ENCODE assay signal across 23 cellular contexts in the genomic region with DNA sequence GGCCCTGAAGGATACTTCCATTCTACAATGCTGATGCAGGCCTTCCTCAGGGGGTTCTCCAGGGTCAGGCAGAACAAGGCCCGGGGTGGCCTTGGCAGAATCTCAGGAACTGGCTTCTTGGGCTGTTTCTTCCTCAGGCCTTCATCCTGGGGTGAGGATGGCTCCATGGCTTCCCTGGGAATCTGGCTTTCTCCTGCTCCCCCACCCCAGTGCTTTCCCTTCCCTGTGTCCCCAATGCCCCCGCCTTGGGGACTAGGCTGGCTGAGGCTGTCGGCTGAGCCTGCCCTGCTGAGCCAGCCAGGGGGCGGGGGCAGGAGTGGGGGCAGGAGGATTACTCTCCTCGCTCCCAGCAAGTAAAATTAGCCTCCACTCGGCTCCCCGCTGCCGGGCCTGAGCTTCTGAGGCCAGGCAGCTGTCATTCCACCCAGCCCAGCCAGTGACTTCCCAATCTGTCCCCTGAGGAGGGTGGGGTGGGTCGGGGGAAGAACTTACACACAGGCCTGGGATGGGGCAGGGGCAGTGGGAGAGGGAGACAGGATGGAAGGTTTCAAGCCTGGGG. TPM values are rescaled to one million over a fixed set of nuclear protein-coding genes. Genes with fewer than 3 reads are reported as not detected.
DNase-seq lines count a peak whose midpoint lies in the region; ATAC-seq lines count a peak whose summit lies in the region.
"Had no signal": no experiment of that assay in that cellular context is flagged by ENCODE, and none has a peak within 500 bp of the region (broad histone marks: within the 10 kb centered on the region; RNA-seq: fewer than 3 reads in every experiment).

A gene (minus strand): TSS at position 254 of the 559 bp plus-strand sequence. CDS start 87 bp downstream, at position 167.

- H3K9me3 Mint-ChIP-seq in stimulated activated naive CD8-positive, alpha-beta T cell treated with anti-CD3 and anti-CD28 coated beads, Interleukin-15, amount 100 ng/mL, for 72 hours: no peaks in the 10 kb centered on the region
- H3K9me3 Mint-ChIP-seq in activated T-helper 17 cell treated with anti-CD3 and anti-CD28 coated beads, Interleukin-2, amount 50 U/mL, for 72 hours: no peaks in the 10 kb centered on the region
- H3K9me3 Mint-ChIP-seq in naive thymus-derived CD8-positive, alpha-beta T cell: no peaks in the 10 kb centered on the region
- H3K9me3 Mint-ChIP-seq: activated T-helper 2 cell treated with anti-CD3 and anti-CD28 coated beads, Interferon-gamma antibody, Interleukin-2, Interleukin-4, amounts not matched to agents 10 μg/mL and 5 μg/mL and 100 μg/mL, durations not matched to agents 14 hours and 24 hours and 36 hours; dendritic cell treated with granulocyte-macrophage colony-stimulating factor and Interleukin-4, amounts not matched to agents 40 ng/mL and 50 ng/mL, for 4 days; H9; stimulated activated memory B cell treated with anti-CD40 and anti-IgM and Interleukin-4, amounts not matched to agents 10 μg/mL and 1 μg/mL and 100 μg/mL, for 72 hours had no signal

- POLR2A ChIA-PET in naive thymus-derived CD8-positive, alpha-beta T cell (lab: Charles Lee): no interaction called here

- ATAC-seq in stimulated activated naive CD8-positive, alpha-beta T cell treated with anti-CD3 and anti-CD28 coated beads, Interleukin-15, amount 100 ng/mL, for 72 hours: no peak
- no peak for ATAC-seq in stimulated activated naive CD8-positive, alpha-beta T cell treated with anti-CD3 and anti-CD28 coated beads, Interleukin-15, Interleukin-2, amounts not matched to agents 100 U/mL and 50 U/mL, for 24 hours
- ATAC-seq in activated T-helper 17 cell treated with anti-CD3 and anti-CD28 coated beads, Interleukin-2, amount 50 U/mL, for 72 hours (replicated peaks): no peak
- ATAC-seq in naive thymus-derived CD8-positive, alpha-beta T cell: no peak
- no peak for ATAC-seq in HG02981 (IDR thresholded peaks at IDR 0.05; ENCODE audit: unreplicated experiment)
- no peak for ATAC-seq in GM18520 (IDR thresholded peaks at IDR 0.05; ENCODE audit: unreplicated experiment)
- no peak for ATAC-seq in GM21423 (IDR thresholded peaks at IDR 0.05; ENCODE audit: unreplicated experiment)
- ATAC-seq: stimulated activated memory B cell treated with anti-CD40 and anti-IgM and Interleukin-4, amounts not matched to agents 10 μg/mL and 1 μg/mL and 100 μg/mL, for 72 hours had no signal

- peak within 1 kb of the TSS; percentile 10 to 73 for H3K27ac Mint-ChIP-seq in stimulated activated naive CD8-positive, alpha-beta T cell treated with anti-CD3 and anti-CD28 coated beads, Interleukin-15, amount 100 ng/mL, for 72 hours
- H3K27ac Mint-ChIP-seq in activated T-helper 17 cell treated with anti-CD3 and anti-CD28 coated beads, Interleukin-2, amount 50 U/mL, for 72 hours: peak within 1 kb of the TSS; percentile 46
- peak within 1 kb of the TSS in 5 of 10 donors; percentile 48 to 94 (median 74) for H3K27ac Mint-ChIP-seq in naive thymus-derived CD8-positive, alpha-beta T cell
- H3K27ac Mint-ChIP-seq: activated T-helper 2 cell treated with anti-CD3 and anti-CD28 coated beads, Interferon-gamma antibody, Interleukin-2, Interleukin-4, amounts not matched to agents 10 μg/mL and 5 μg/mL and 100 μg/mL, durations not matched to agents 14 hours and 24 hours and 36 hours; dendritic cell treated with granulocyte-macrophage colony-stimulating factor and Interleukin-4, amounts not matched to agents 40 ng/mL and 50 ng/mL, for 4 days; stimulated activated memory B cell treated with anti-CD40 and anti-IgM and Interleukin-4, amounts not matched to agents 10 μg/mL and 1 μg/mL and 100 μg/mL, for 72 hours had no signal

- in situ Hi-C loops in G401 (cut with HindIII; ENCODE audit: low sequenced_read_pairs): no loop called here

- peaks cover 7% of the 10 kb centered on the region for H3K27me3 Mint-ChIP-seq in stimulated activated naive CD8-positive, alpha-beta T cell treated with anti-CD3 and anti-CD28 coated beads, Interleukin-15, amount 100 ng/mL, for 72 hours
- no peaks in the 10 kb centered on the region for H3K27me3 Mint-ChIP-seq in activated T-helper 17 cell treated with anti-CD3 and anti-CD28 coated beads, Interleukin-2, amount 50 U/mL, for 72 hours
- H3K27me3 Mint-ChIP-seq in naive thymus-derived CD8-positive, alpha-beta T cell: no peaks in the 10 kb centered on the region

- no peaks in the 10 kb centered on the region for H3K36me3 Mint-ChIP-seq in activated T-helper 17 cell treated with anti-CD3 and anti-CD28 coated beads, Interleukin-2, amount 50 U/mL, for 72 hours (ENCODE audit: low read depth)
- H3K36me3 Mint-ChIP-seq in naive thymus-derived CD8-positive, alpha-beta T cell: no peaks in the 10 kb centered on the region
- H3K36me3 Mint-ChIP-seq: stimulated activated memory B cell treated with anti-CD40 and anti-IgM and Interleukin-4, amounts not matched to agents 10 μg/mL and 1 μg/mL and 100 μg/mL, for 72 hours had no signal

- peak within 1 kb of the TSS in 1 of 2 donors; percentile 20 for H3K4me3 Mint-ChIP-seq in stimulated activated naive CD8-positive, alpha-beta T cell treated with anti-CD3 and anti-CD28 coated beads, Interleukin-15, amount 100 ng/mL, for 72 hours
- H3K4me3 Mint-ChIP-seq in activated T-helper 17 cell treated with anti-CD3 and anti-CD28 coated beads, Interleukin-2, amount 50 U/mL, for 72 hours: peak within 1 kb of the TSS; percentile 43
- H3K4me3 Mint-ChIP-seq in naive thymus-derived CD8-positive, alpha-beta T cell: peak within 1 kb of the TSS in 9 of 10 donors; percentile 33 to 95 (median 58)
- H3K4me3 Mint-ChIP-seq: dendritic cell treated with granulocyte-macrophage colony-stimulating factor and Interleukin-4, amounts not matched to agents 40 ng/mL and 50 ng/mL, for 4 days; H9; stimulated activated memory B cell treated with anti-CD40 and anti-IgM and Interleukin-4, amounts not matched to agents 10 μg/mL and 1 μg/mL and 100 μg/mL, for 72 hours had no signal

- H3K4me1 Mint-ChIP-seq in stimulated activated naive CD8-positive, alpha-beta T cell treated with anti-CD3 and anti-CD28 coated beads, Interleukin-15, amount 100 ng/mL, for 72 hours: peaks cover 9% of the 10 kb centered on the region
- H3K4me1 Mint-ChIP-seq in activated T-helper 17 cell treated with anti-CD3 and anti-CD28 coated beads, Interleukin-2, amount 50 U/mL, for 72 hours: peaks cover 4% of the 10 kb centered on the region
- H3K4me1 Mint-ChIP-seq in naive thymus-derived CD8-positive, alpha-beta T cell: peaks cover 9 to 24% (median 14%) of the 10 kb centered on the region in 4 donors

- DNase-seq in stimulated activated naive CD8-positive, alpha-beta T cell treated with anti-CD3 and anti-CD28 coated beads, Interleukin-15, amount 100 ng/mL, for 72 hours: no peak
- DNase-seq in stimulated activated naive CD8-positive, alpha-beta T cell treated with anti-CD3 and anti-CD28 coated beads, Interleukin-15, Interleukin-2, amounts not matched to agents 100 U/mL and 50 U/mL, for 24 hours: no peak
- DNase-seq in naive thymus-derived CD8-positive, alpha-beta T cell: no peak
- no peak for DNase-seq in G401 (ENCODE audit: low spot score)
- DNase-seq: activated CD4-positive, alpha-beta T cell treated with anti-CD3 and anti-CD28 coated beads for 4 hours; adrenal gland; DMS79; foreskin fibroblast; H9; mammary epithelial cell; NCI-H1105; NCI-H510A treated with DMSO at 0.1 percent for 48 hours; RPMI8226 had no signal

RNA-seq across cellular contexts. Expression of the gene that starts here (rescaled TPM):
- not detected for total RNA-seq in activated T-helper 17 cell treated with anti-CD3 and anti-CD28 coated beads, Interleukin-2, amount 50 U/mL, for 72 hours
- not detected for total RNA-seq in naive thymus-derived CD8-positive, alpha-beta T cell
- not detected for polyA plus RNA-seq in naive thymus-derived CD8-positive, alpha-beta T cell
- total RNA-seq in G401 (2014; rRNA removed; shearing (Covaris generic)): 0.06 TPM in 1 of 2 replicates, not detected in the other
- total RNA-seq: activated T-helper 2 cell treated with anti-CD3 and anti-CD28 coated beads, Interferon-gamma antibody, Interleukin-2, Interleukin-4, amounts not matched to agents 10 μg/mL and 5 μg/mL and 100 μg/mL, durations not matched to agents 14 hours and 24 hours and 36 hours; bronchial epithelial cell; H9; mammary epithelial cell had no signal
- polyA plus RNA-seq: adrenal gland, AG04450, keratinocyte, mammary epithelial cell had no signal
